ENCODE assay signal across 19 cellular contexts in genomic region chr4:108980455-108981239, GRCh38.
DNase-seq lines count a peak whose midpoint lies in the region; ATAC-seq and TF ChIP-seq lines count a peak whose summit lies in the region.
"Had no signal": no experiment of that assay in that cellular context is flagged by ENCODE, and none has a peak within 500 bp of the region (broad histone marks: within the 10 kb centered on the region; RNA-seq: fewer than 3 reads in every experiment).

No MANE protein-coding gene starts in this region.

- H3K4me2 ChIP-seq in PC-9 = no peak overlapping the region

- no peaks in the 10 kb centered on the region for H3F3A ChIP-seq in PC-9 (ENCODE audit: insufficient read depth, low read depth)

- CTCF ChIA-PET in activated CD8-positive, alpha-beta T cell treated with anti-CD3 and anti-CD28 coated beads, Interleukin-2, amount 10 ng/mL, durations not matched to agents 7 days and 5 days (lab: Charles Lee) = no interaction called here
- CTCF ChIA-PET in PC-9 (lab: Charles Lee) = no interaction called here

- H3K79me2 ChIP-seq in PC-9 (ENCODE audit: low read depth) = no peaks in the 10 kb centered on the region

- H3K9me3 ChIP-seq in KOPT-K1 (ENCODE audit: insufficient read depth, low read length, poor library complexity, severe bottlenecking) (no peaks in the 10 kb centered on the region), PC-9 (ENCODE audit: insufficient read depth, low read depth) (no peaks in the 10 kb centered on the region)
- H3K9me3 ChIP-seq: Caco-2, Peyer's patch had no signal

- peaks cover 2% of the 10 kb centered on the region for H3K9me3 Mint-ChIP-seq in activated naive CD8-positive, alpha-beta T cell treated with anti-CD3 and anti-CD28 coated beads, Interleukin-2, amount 10 ng/mL, durations not matched to agents 7 days and 5 days
- no peaks in the 10 kb centered on the region for H3K9me3 Mint-ChIP-seq in activated naive CD8-positive, alpha-beta T cell treated with anti-CD3 and anti-CD28 coated beads for 36 hours
- H3K9me3 Mint-ChIP-seq in activated CD8-positive, alpha-beta T cell treated with anti-CD3 and anti-CD28 coated beads, Interleukin-2, amount 10 ng/mL, durations not matched to agents 7 days and 5 days (ENCODE audit: insufficient read depth) = peaks cover 3% of the 10 kb centered on the region

- H3K9me2 ChIP-seq in PC-9 (ENCODE audit: insufficient read depth) = no peaks in the 10 kb centered on the region

- ATAC-seq in activated naive CD8-positive, alpha-beta T cell treated with anti-CD3 and anti-CD28 coated beads, Interleukin-2, amount 10 ng/mL, durations not matched to agents 7 days and 5 days (ENCODE audit: low read depth) = no peak
- ATAC-seq in activated CD8-positive, alpha-beta T cell treated with anti-CD3 and anti-CD28 coated beads, Interleukin-2, amount 10 ng/mL, durations not matched to agents 7 days and 5 days = peak; percentile 51
- no peak for ATAC-seq in HG03521 (IDR thresholded peaks at IDR 0.05; ENCODE audit: unreplicated experiment)

- H3K27ac Mint-ChIP-seq in activated naive CD8-positive, alpha-beta T cell treated with anti-CD3 and anti-CD28 coated beads, Interleukin-2, amount 10 ng/mL, durations not matched to agents 7 days and 5 days = peak overlapping the region; percentile 9
- H3K27ac Mint-ChIP-seq in activated naive CD8-positive, alpha-beta T cell treated with anti-CD3 and anti-CD28 coated beads for 36 hours = no peak overlapping the region
- peak overlapping the region; percentile 37 for H3K27ac Mint-ChIP-seq in activated CD8-positive, alpha-beta T cell treated with anti-CD3 and anti-CD28 coated beads, Interleukin-2, amount 10 ng/mL, durations not matched to agents 7 days and 5 days
- H3K27ac Mint-ChIP-seq: CD4-positive, alpha-beta memory T cell had no signal

- H4K20me1 ChIP-seq in PC-9 (ENCODE audit: insufficient read depth) = no peaks in the 10 kb centered on the region

- H3K36me3 Mint-ChIP-seq in activated naive CD8-positive, alpha-beta T cell treated with anti-CD3 and anti-CD28 coated beads, Interleukin-2, amount 10 ng/mL, durations not matched to agents 7 days and 5 days = peaks cover 11% of the 10 kb centered on the region
- H3K36me3 Mint-ChIP-seq in activated naive CD8-positive, alpha-beta T cell treated with anti-CD3 and anti-CD28 coated beads for 36 hours = no peaks in the 10 kb centered on the region
- peaks cover 19% of the 10 kb centered on the region for H3K36me3 Mint-ChIP-seq in activated CD8-positive, alpha-beta T cell treated with anti-CD3 and anti-CD28 coated beads, Interleukin-2, amount 10 ng/mL, durations not matched to agents 7 days and 5 days (ENCODE audit: low read depth)
- H3K36me3 Mint-ChIP-seq: CD4-positive, alpha-beta memory T cell had no signal

- DNase-seq in activated naive CD8-positive, alpha-beta T cell treated with anti-CD3 and anti-CD28 coated beads, Interleukin-2, amount 10 ng/mL, durations not matched to agents 7 days and 5 days = no peak
- DNase-seq in activated naive CD8-positive, alpha-beta T cell treated with anti-CD3 and anti-CD28 coated beads for 36 hours = no peak
- no peak for DNase-seq in activated CD8-positive, alpha-beta T cell treated with anti-CD3 and anti-CD28 coated beads, Interleukin-2, amount 10 ng/mL, durations not matched to agents 7 days and 5 days
- DNase-seq in HPDE6-E6E7 (ENCODE audit: extremely low spot score) = no peak
- no peak for DNase-seq in PC-9
- DNase-seq: Caco-2; CD4-positive, alpha-beta memory T cell; DMS 273 treated with DMSO at 0.1 percent for 48 hours; DMS79 treated with DMSO at 0.1 percent for 48 hours; NCI-H1092 treated with DMSO at 0.1 percent for 48 hours; NCI-H146; NCI-H2029 treated with DMSO at 0.1 percent for 48 hours; NCI-H345; NCI-H524; NCI-H774; NK-92 treated with Interleukin-12 subunit alpha and Interleukin-12 subunit beta, amount 100 ng/mL, for 24 hours; Peyer's patch had no signal

- H3K36me3 ChIP-seq in KOPT-K1 (ENCODE audit: insufficient read depth, low read length) (no peaks in the 10 kb centered on the region), PC-9 (ENCODE audit: low read depth) (no peaks in the 10 kb centered on the region)
- H3K36me3 ChIP-seq: Peyer's patch had no signal

- H3K27me3 ChIP-seq in PC-9 (ENCODE audit: insufficient read depth, low read depth) = no peaks in the 10 kb centered on the region
- H3K27me3 ChIP-seq: Peyer's patch had no signal

- no TSS peak for BruUV-seq in PC-9 (replicated peaks; lab: Mats Ljungman, UMichigan)

- H3K27me3 Mint-ChIP-seq in activated naive CD8-positive, alpha-beta T cell treated with anti-CD3 and anti-CD28 coated beads, Interleukin-2, amount 10 ng/mL, durations not matched to agents 7 days and 5 days = no peaks in the 10 kb centered on the region
- peaks cover 14% of the 10 kb centered on the region for H3K27me3 Mint-ChIP-seq in activated naive CD8-positive, alpha-beta T cell treated with anti-CD3 and anti-CD28 coated beads for 36 hours
- no peaks in the 10 kb centered on the region for H3K27me3 Mint-ChIP-seq in activated CD8-positive, alpha-beta T cell treated with anti-CD3 and anti-CD28 coated beads, Interleukin-2, amount 10 ng/mL, durations not matched to agents 7 days and 5 days (ENCODE audit: low read depth)
- H3K27me3 Mint-ChIP-seq: CD4-positive, alpha-beta memory T cell had no signal

- POLR2A ChIA-PET in activated naive CD8-positive, alpha-beta T cell treated with anti-CD3 and anti-CD28 coated beads, Interleukin-2, amount 10 ng/mL, durations not matched to agents 7 days and 5 days (lab: Charles Lee) = no interaction called here
- POLR2A ChIA-PET in activated CD8-positive, alpha-beta T cell treated with anti-CD3 and anti-CD28 coated beads, Interleukin-2, amount 10 ng/mL, durations not matched to agents 7 days and 5 days (lab: Charles Lee) = no interaction called here
- POLR2A ChIA-PET in PC-9 (lab: Charles Lee; ENCODE audit: unreplicated experiment) = no interaction called here

- no peak overlapping the region for H3K4me3 ChIP-seq in PC-9
- H3K4me3 ChIP-seq: Peyer's patch had no signal

- H3K27ac ChIP-seq in KOPT-K1 (ENCODE audit: low read depth, low read length, poor library complexity, severe bottlenecking) (peak overlapping the region; percentile 2), PC-9 (no peak overlapping the region)
- H3K27ac ChIP-seq: Peyer's patch had no signal

- H3K4me1 ChIP-seq in PC-9 (replicated peaks; ENCODE audit: insufficient read depth) = no peaks in the 10 kb centered on the region
- H3K4me1 ChIP-seq: Caco-2, Peyer's patch had no signal

- peak overlapping the region; percentile 14 for H3K4me3 Mint-ChIP-seq in activated naive CD8-positive, alpha-beta T cell treated with anti-CD3 and anti-CD28 coated beads, Interleukin-2, amount 10 ng/mL, durations not matched to agents 7 days and 5 days
- no peak overlapping the region for H3K4me3 Mint-ChIP-seq in activated naive CD8-positive, alpha-beta T cell treated with anti-CD3 and anti-CD28 coated beads for 36 hours
- H3K4me3 Mint-ChIP-seq in activated CD8-positive, alpha-beta T cell treated with anti-CD3 and anti-CD28 coated beads, Interleukin-2, amount 10 ng/mL, durations not matched to agents 7 days and 5 days = no peak overlapping the region
- H3K4me3 Mint-ChIP-seq: CD4-positive, alpha-beta memory T cell had no signal

- peaks cover 18% of the 10 kb centered on the region for H3K4me1 Mint-ChIP-seq in activated naive CD8-positive, alpha-beta T cell treated with anti-CD3 and anti-CD28 coated beads, Interleukin-2, amount 10 ng/mL, durations not matched to agents 7 days and 5 days
- peaks cover 6% of the 10 kb centered on the region for H3K4me1 Mint-ChIP-seq in activated naive CD8-positive, alpha-beta T cell treated with anti-CD3 and anti-CD28 coated beads for 36 hours
- peaks cover 22% of the 10 kb centered on the region for H3K4me1 Mint-ChIP-seq in activated CD8-positive, alpha-beta T cell treated with anti-CD3 and anti-CD28 coated beads, Interleukin-2, amount 10 ng/mL, durations not matched to agents 7 days and 5 days (ENCODE audit: low read depth)
- H3K4me1 Mint-ChIP-seq: CD4-positive, alpha-beta memory T cell had no signal

- intact Hi-C loops in PC-9 (cut with micrococcal nuclease; ENCODE audit: unreplicated experiment) = no loop called here

- no peak for TF ChIP-seq CTCF in PC-9 (conservative IDR thresholded peaks at IDR 0.05)

- H2AFZ ChIP-seq in PC-9 = no peak overlapping the region
